In genomic region chr3:190863119-190863465, GRCh38 we compare ENCODE assay signal across 8 cellular contexts. TPM values are rescaled to one million over a fixed set of nuclear protein-coding genes. Genes with fewer than 3 reads are reported as not detected.
DNase-seq lines count a peak whose midpoint lies in the region; ATAC-seq and TF ChIP-seq lines count a peak whose summit lies in the region.

No MANE protein-coding gene starts in this region.

- no peaks in the 10 kb centered on the region for H3K36me3 Mint-ChIP-seq in natural killer cell
- peaks cover 6% of the 10 kb centered on the region for H3K36me3 Mint-ChIP-seq in natural killer cell treated with Interleukin-12 subunit alpha and Interleukin-12 subunit beta and Interleukin-15 and Interleukin-18, amount 100 ng/mL, for 72 hours

- TF ChIP-seq CTCF in natural killer cell (IDR thresholded peaks at IDR 0.05) (no peak), breast epithelium (IDR thresholded peaks at IDR 0.05) (no peak)

- no peaks in the 10 kb centered on the region for H3K36me3 ChIP-seq in breast epithelium
- no peaks in the 10 kb centered on the region for H3K36me3 ChIP-seq in mesendoderm (ENCODE audit: control insufficient read depth, insufficient read depth, low read length)
- H3K36me3 ChIP-seq in aorta (ENCODE audit: control insufficient read depth in 1 of 2, insufficient read depth in 2 of 2, low read length in 1 of 2) = no peaks in the 10 kb centered on the region

- ATAC-seq in natural killer cell (no peak), aorta (ENCODE audit: low FRiP score) (no peak), GM19455 (IDR thresholded peaks at IDR 0.05; ENCODE audit: unreplicated experiment) (no peak), HG03469 (IDR thresholded peaks at IDR 0.05; ENCODE audit: unreplicated experiment) (no peak)
- no peak for ATAC-seq in natural killer cell treated with Interleukin-12 subunit alpha and Interleukin-12 subunit beta and Interleukin-15 and Interleukin-18, amount 100 ng/mL, for 72 hours

- H3K27me3 ChIP-seq in breast epithelium = peaks cover 0 to 8% of the 10 kb centered on the region in 2 donors
- H3K27me3 ChIP-seq in mesendoderm (ENCODE audit: insufficient read depth, low read length, poor library complexity) = no peaks in the 10 kb centered on the region
- no peaks in the 10 kb centered on the region for H3K27me3 ChIP-seq in aorta (ENCODE audit: control insufficient read depth in 1 of 2, insufficient read depth in 2 of 2, low read length in 1 of 2)

- H3K9me3 ChIP-seq in breast epithelium (no peaks in the 10 kb centered on the region), aorta (ENCODE audit: control insufficient read depth, low read length) (no peaks in the 10 kb centered on the region)

- H3K4me1 ChIP-seq in breast epithelium = no peaks in the 10 kb centered on the region
- no peaks in the 10 kb centered on the region for H3K4me1 ChIP-seq in mesendoderm (ENCODE audit: control insufficient read depth, low read depth, low read length)
- no peaks in the 10 kb centered on the region for H3K4me1 ChIP-seq in aorta (ENCODE audit: control insufficient read depth in 1 of 2, insufficient read depth in 2 of 2, low read length in 2 of 2)

- peak overlapping the region; percentile 73 for H3K56ac ChIP-seq in mesendoderm (ENCODE audit: low read length)

- no peaks in the 10 kb centered on the region for H3K4me1 Mint-ChIP-seq in natural killer cell
- H3K4me1 Mint-ChIP-seq in natural killer cell treated with Interleukin-12 subunit alpha and Interleukin-12 subunit beta and Interleukin-15 and Interleukin-18, amount 100 ng/mL, for 72 hours (ENCODE audit: low read depth in 2 of 2) = peaks cover 0 to 3% of the 10 kb centered on the region in 2 donors

- no peak overlapping the region for H4K8ac ChIP-seq in mesendoderm (ENCODE audit: low read depth, low read length)

- H2BK15ac ChIP-seq in mesendoderm (replicated peaks; ENCODE audit: low read depth) = no peak overlapping the region

- H4K5ac ChIP-seq in mesendoderm (ENCODE audit: low read length) = no peak overlapping the region

- H3K4me3 ChIP-seq in breast epithelium (peak overlapping the region; percentile 49 to 80 (median 65)), mesendoderm (ENCODE audit: low read length) (peak overlapping the region; percentile 77), aorta (ENCODE audit: low read length in 2 of 2) (peak overlapping the region; percentile 8 to 87)

- no peak overlapping the region for H3K4ac ChIP-seq in mesendoderm (ENCODE audit: low read depth, low read length)

- no peak for DNase-seq in natural killer cell
- DNase-seq in natural killer cell treated with Interleukin-12 subunit alpha and Interleukin-12 subunit beta and Interleukin-15 and Interleukin-18, amount 100 ng/mL, for 72 hours (ENCODE audit: low spot score) = no peak
- no peak for DNase-seq in breast epithelium (ENCODE audit: low spot score in 2 of 2)
- no peak for DNase-seq in mesendoderm
- DNase-seq in aorta = no peak
- DNase-seq in DMS53 (lab: John Stamatoyannopoulos, UW) = no peak

- H3K27ac Mint-ChIP-seq in natural killer cell = no peak overlapping the region
- H3K27ac Mint-ChIP-seq in natural killer cell treated with Interleukin-12 subunit alpha and Interleukin-12 subunit beta and Interleukin-15 and Interleukin-18, amount 100 ng/mL, for 72 hours = no peak overlapping the region

- peak overlapping the region; percentile 22 for H3K4me3 Mint-ChIP-seq in natural killer cell
- no peak overlapping the region for H3K4me3 Mint-ChIP-seq in natural killer cell treated with Interleukin-12 subunit alpha and Interleukin-12 subunit beta and Interleukin-15 and Interleukin-18, amount 100 ng/mL, for 72 hours

- no peaks in the 10 kb centered on the region for H3K79me1 ChIP-seq in mesendoderm (ENCODE audit: low read length)

- peaks cover 5 to 6% of the 10 kb centered on the region in 2 donors for H3K9me3 Mint-ChIP-seq in natural killer cell
- no peaks in the 10 kb centered on the region for H3K9me3 Mint-ChIP-seq in natural killer cell treated with Interleukin-12 subunit alpha and Interleukin-12 subunit beta and Interleukin-15 and Interleukin-18, amount 100 ng/mL, for 72 hours

- peak overlapping the region; percentile 43 for H3K4me2 ChIP-seq in mesendoderm (ENCODE audit: low read length)

- no CpG with 5 or more reads among the region's 6 CpGs for WGBS in mesendoderm (ENCODE audit: extremely low coverage, insufficient coverage, low lambda C conversion rate)
- WGBS in aorta, 2 donors = 7 to 9% methylated on average over 6 of the region's 6 CpGs

- intact Hi-C loops in natural killer cell (cut with micrococcal nuclease) = no loop called here
- intact Hi-C loops in breast epithelium (cut with DNase I; ENCODE audit: low total_unique reads) = no loop called here
- intact Hi-C loops in aorta (cut with DNase I) = no loop called here

- H3K27ac ChIP-seq in breast epithelium = peak overlapping the region; percentile 61 to 65
- H3K27ac ChIP-seq in mesendoderm (ENCODE audit: low read depth, low read length) = no peak overlapping the region
- H3K27ac ChIP-seq in aorta (ENCODE audit: low read depth in 1 of 2, low read length in 2 of 2) = no peak overlapping the region

- H2BK5ac ChIP-seq in mesendoderm (ENCODE audit: low read length) = no peak overlapping the region

- no peaks in the 10 kb centered on the region for H3K79me2 ChIP-seq in mesendoderm (ENCODE audit: control insufficient read depth, insufficient read depth, low read length)

- peak overlapping the region; percentile 62 for H3K9ac ChIP-seq in mesendoderm (ENCODE audit: low read length)

- no peak overlapping the region for H2BK120ac ChIP-seq in mesendoderm (ENCODE audit: low read depth, low read length)

- no peak overlapping the region for H3K23ac ChIP-seq in mesendoderm (ENCODE audit: low read length)

- H3K18ac ChIP-seq in mesendoderm (ENCODE audit: low read length) = no peak overlapping the region

- no peak for TF ChIP-seq POLR2A in breast epithelium (IDR thresholded peaks at IDR 0.05)

- no peak overlapping the region for H2AK5ac ChIP-seq in mesendoderm (ENCODE audit: low read length)

- H3K27me3 Mint-ChIP-seq in natural killer cell (ENCODE audit: low read depth in 2 of 2) = peaks cover 17 to 34% of the 10 kb centered on the region in 2 donors
- H3K27me3 Mint-ChIP-seq in natural killer cell treated with Interleukin-12 subunit alpha and Interleukin-12 subunit beta and Interleukin-15 and Interleukin-18, amount 100 ng/mL, for 72 hours = peaks cover 21 to 32% of the 10 kb centered on the region in 2 donors

RNA-seq across cellular contexts. Expression of gene GMNC, which starts 0.6 kb away (rescaled TPM):
- total RNA-seq in natural killer cell = not detected
- not detected for total RNA-seq in natural killer cell treated with Interleukin-12 subunit alpha and Interleukin-12 subunit beta and Interleukin-15 and Interleukin-18, amount 100 ng/mL, for 72 hours
- under 1 TPM in 1 of 3 donors, not detected in 2; under 0.01 TPM for total RNA-seq in breast epithelium
- polyA plus RNA-seq in mesendoderm (2013, experiment 1 of 2) = 0.04 TPM
- polyA plus RNA-seq in mesendoderm (2013, experiment 2 of 2) = 0.10 TPM
- not detected for total RNA-seq in aorta
- polyA plus RNA-seq in aorta = not detected

Comparison
In these comparisons a context has a peak if more than half of its experiments do, and no peak if none do; other contexts are left out.
1. H3K27ac ChIP-seq: peak in breast epithelium (2 of 2); none in mesendoderm (single experiment) and aorta (0 of 2).
2. Peak in every context shown above with its lines, with median percentiles within 50 percentile points of each other: H3K4me3 ChIP-seq.